In the genomic region with DNA sequence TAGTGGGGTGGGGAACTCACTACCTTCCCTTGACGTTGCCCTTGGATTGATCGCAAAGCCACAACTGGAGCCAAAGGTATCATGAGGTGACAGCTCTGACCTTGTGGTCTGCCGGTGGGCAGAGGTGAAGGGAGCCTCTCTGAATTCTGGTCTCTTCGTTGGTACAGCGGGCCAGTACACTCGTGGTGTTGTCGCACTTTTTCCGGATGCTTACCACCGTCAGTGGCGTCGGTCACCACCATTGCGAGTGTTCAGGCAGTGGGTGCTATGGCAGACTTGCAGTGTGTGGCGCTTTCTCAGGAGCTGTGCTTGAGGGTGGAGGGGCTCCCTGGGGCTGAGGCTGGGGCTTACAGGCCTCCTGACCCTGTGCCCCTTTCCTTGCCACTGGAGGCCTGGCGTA, we compare ENCODE assay signal across 18 cellular contexts. TPM values are rescaled to one million over a fixed set of nuclear protein-coding genes. Genes with fewer than 3 reads are reported as not detected.
DNase-seq lines count a peak whose midpoint lies in the region; ATAC-seq, FAIRE-seq and TF ChIP-seq lines count a peak whose summit lies in the region.
"Had no signal": no experiment of that assay in that cellular context is flagged by ENCODE, and none has a peak within 500 bp of the region (broad histone marks: within the 10 kb centered on the region; RNA-seq: fewer than 3 reads in every experiment).

No MANE protein-coding gene starts in this region.

- no peak overlapping the region for H3K9ac ChIP-seq in H1 (replicated peaks in 1 of 4; ENCODE audit: extremely low read depth in 1 of 4, low read depth in 3 of 4, low read length in 3 of 4)
- H3K9ac ChIP-seq: BLaER1, GM23248 had no signal

- H3K56ac ChIP-seq in H1 (replicated peaks; ENCODE audit: insufficient read length, low read depth, low read length) = no peak overlapping the region

- CTCF ChIA-PET in activated CD4-positive, alpha-beta T cell treated with anti-CD3 and anti-CD28 coated beads, Interleukin-2, amount 10 ng/mL, durations not matched to agents 7 days and 5 days (lab: Charles Lee) = interaction anchor here (0.6 to 1.1 kb wide), 3 partner anchors 9 to 353 kb away, joined by 3 read pairs; a partner anchor contains a TSS
- CTCF ChIA-PET in H1 (lab: Charles Lee; ENCODE audit: partially characterized antibody) = interaction anchor here (0.6 to 9.4 kb wide), 7 partner anchors 10 to 417 kb away, joined by 3 to 108 read pairs (median 4); a partner anchor contains a TSS

- no peaks in the 10 kb centered on the region for H3K79me1 ChIP-seq in H1 (ENCODE audit: low read depth, low read length)

- peaks cover 0 to 17% (median 10%) of the 10 kb centered on the region in 4 experiments; a peak in 6 of 7 replicates for H3K27me3 ChIP-seq in H1 (replicated peaks in 1 of 4; ENCODE audit: control insufficient read depth in 3 of 4, extremely low read depth in 1 of 4, insufficient read depth in 3 of 4, low read length in 3 of 4)
- H3K27me3 ChIP-seq: BLaER1 had no signal

- FAIRE-seq in H1 (lab: Jason Lieb, UNC) = no peak
- FAIRE-seq: A204.1, GM12892 had no signal

- intact Hi-C loops in activated CD4-positive, alpha-beta T cell treated with anti-CD3 and anti-CD28 coated beads, Interleukin-2, amount 10 ng/mL, durations not matched to agents 24 days and 14 days (cut with micrococcal nuclease) = loop anchor here (5.0 kb wide), 1 partner anchor 101 kb away; no protein-coding TSS in a partner anchor
- intact Hi-C loops in sciatic nerve (cut with DNase I) = loop anchor here (10.0 kb wide), 1 partner anchor 168 kb away; a partner anchor contains a TSS

- H3K9me3 ChIP-seq in H1 (ENCODE audit: insufficient read depth in 2 of 2, low read depth in 1 of 2, low read length in 1 of 2) = no peaks in the 10 kb centered on the region
- H3K9me3 ChIP-seq: BLaER1, Caco-2 had no signal

- H2BK12ac ChIP-seq in H1 (ENCODE audit: low read depth, low read length) = no peak overlapping the region

- no peak overlapping the region for H3K27ac ChIP-seq in H1 (ENCODE audit: low read depth, low read length)
- H3K27ac ChIP-seq: 22Rv1, BLaER1, C4-2B, GM23248 had no signal

- peaks cover 6% of the 10 kb centered on the region for H3K23me2 ChIP-seq in H1 (ENCODE audit: low read depth, low read length)

- H3K4ac ChIP-seq in H1 (replicated peaks; ENCODE audit: insufficient read length, low read depth, low read length) = no peak overlapping the region

- H2BK15ac ChIP-seq in H1 (ENCODE audit: low read length) = no peak overlapping the region

- no peak overlapping the region for H3K14ac ChIP-seq in H1 (ENCODE audit: insufficient read length)

- no peak overlapping the region for H2AFZ ChIP-seq in H1 (ENCODE audit: low read length)
- H2AFZ ChIP-seq: GM23248 had no signal

- no peak for TF ChIP-seq RAD21 in H1 (IDR thresholded peaks at IDR 0.05 in 1 of 2, conservative IDR thresholded peaks at IDR 0.05 in 1 of 2; ENCODE audit: low read depth in 2 of 2, low read length in 2 of 2)

- no peak overlapping the region for H2BK120ac ChIP-seq in H1 (replicated peaks; ENCODE audit: low read depth, low read length)

- no peak for TF ChIP-seq POLR2A in H1 (IDR thresholded peaks at IDR 0.05; ENCODE audit: control extremely low read depth in 1 of 2, low read depth in 2 of 2, low read length in 2 of 2)

- no peak for TF ChIP-seq CTCF in H1 (IDR thresholded peaks at IDR 0.05; ENCODE audit: control extremely low read depth in 1 of 3, insufficient read depth in 1 of 3, low read depth in 1 of 3, low read length in 3 of 3)

- ATAC-seq in sciatic nerve = no peak
- no peak for ATAC-seq in HG03378 (IDR thresholded peaks at IDR 0.05; ENCODE audit: unreplicated experiment)
- ATAC-seq: CD8-positive, alpha-beta T cell had no signal

- peaks cover 17% of the 10 kb centered on the region for H3K27me3 Mint-ChIP-seq in activated CD4-positive, alpha-beta T cell treated with anti-CD3 and anti-CD28 coated beads, Interleukin-2, amount 10 ng/mL, durations not matched to agents 24 days and 14 days
- peaks cover 11% of the 10 kb centered on the region for H3K27me3 Mint-ChIP-seq in activated CD4-positive, alpha-beta T cell treated with anti-CD3 and anti-CD28 coated beads, Interleukin-2, amount 10 ng/mL, durations not matched to agents 7 days and 5 days

- no peak overlapping the region for H3K18ac ChIP-seq in H1 (ENCODE audit: extremely low read depth, low read length)

- POLR2A ChIA-PET in activated CD4-positive, alpha-beta T cell treated with anti-CD3 and anti-CD28 coated beads, Interleukin-2, amount 10 ng/mL, durations not matched to agents 7 days and 5 days (lab: Charles Lee) = interaction anchor here (0.6 kb wide), 1 partner anchor 75 kb away, joined by 3 read pairs; no protein-coding TSS in a partner anchor
- POLR2A ChIA-PET in H1 (lab: Charles Lee; ENCODE audit: partially characterized antibody) = interaction anchor here (1.3 to 1.6 kb wide), 2 partner anchors 19 to 29 kb away, joined by 3 to 5 read pairs; a partner anchor contains a TSS

- peak; percentile 55 for DNase-seq in activated CD4-positive, alpha-beta T cell treated with anti-CD3 and anti-CD28 coated beads, Interleukin-2, amount 10 ng/mL, durations not matched to agents 24 days and 14 days
- no peak for DNase-seq in activated CD4-positive, alpha-beta T cell treated with anti-CD3 and anti-CD28 coated beads, Interleukin-2, amount 10 ng/mL, durations not matched to agents 7 days and 5 days
- no peak for DNase-seq in H1 (ENCODE audit: low read depth in 1 of 2, low spot score in 2 of 2)
- peak; percentile 51 for DNase-seq in sciatic nerve (ENCODE audit: low spot score)
- no peak for DNase-seq in hepatic stellate cell (ENCODE audit: low spot score)
- DNase-seq in NCI-H345 treated with DMSO at 0.1 percent for 48 hours (lab: John Stamatoyannopoulos, UW; ENCODE audit: unreplicated experiment) = no peak
- DNase-seq: CD8-positive, alpha-beta T cell had no signal

- no peaks in the 10 kb centered on the region for H3K36me3 ChIP-seq in H1 (ENCODE audit: control insufficient read depth in 2 of 4, insufficient read depth in 4 of 4, low read length in 3 of 4)
- H3K36me3 ChIP-seq: BLaER1 had no signal

- no peaks in the 10 kb centered on the region for H3K79me2 ChIP-seq in H1 (ENCODE audit: control insufficient read depth in 1 of 2, insufficient read depth in 2 of 2, low read length in 2 of 2)

- H4K5ac ChIP-seq in H1 (ENCODE audit: insufficient read length, low read depth, low read length) = no peak overlapping the region

- peaks cover under 1% of the 10 kb centered on the region for H3K36me3 Mint-ChIP-seq in activated CD4-positive, alpha-beta T cell treated with anti-CD3 and anti-CD28 coated beads, Interleukin-2, amount 10 ng/mL, durations not matched to agents 24 days and 14 days (ENCODE audit: low read depth)
- H3K36me3 Mint-ChIP-seq in activated CD4-positive, alpha-beta T cell treated with anti-CD3 and anti-CD28 coated beads, Interleukin-2, amount 10 ng/mL, durations not matched to agents 7 days and 5 days (ENCODE audit: low read depth) = no peaks in the 10 kb centered on the region
- H3K36me3 Mint-ChIP-seq: CD4-positive, CD25-positive, alpha-beta regulatory T cell had no signal

- H4K20me1 ChIP-seq in H1 (replicated peaks in 1 of 2; ENCODE audit: control insufficient read depth in 1 of 2, insufficient read depth in 2 of 2, low read length in 2 of 2) = no peaks in the 10 kb centered on the region
- H4K20me1 ChIP-seq: BLaER1 had no signal

- 91% methylated on average over 13 of the region's 14 CpGs; no CpG with 5 or more reads in 1 of the 2 experiments for whole genome bisulfite sequencing in H1 (ENCODE audit: extremely low coverage in 1 of 2, insufficient coverage in 1 of 2, insufficient read length in 1 of 2, insufficient replicate concordance in 2 of 2, low coverage in 1 of 2, low lambda C conversion rate in 2 of 2, missing lambda C conversion rate in 1 of 2), 2 experiments

- no peak overlapping the region for H2BK5ac ChIP-seq in H1 (ENCODE audit: low read depth, low read length)

- H3K4me2 ChIP-seq in H1 (ENCODE audit: insufficient read depth in 1 of 2, low read depth in 2 of 2, low read length in 2 of 2) = no peak overlapping the region
- H3K4me2 ChIP-seq: BLaER1 had no signal

- H3K23ac ChIP-seq in H1 (ENCODE audit: insufficient read length) = no peak overlapping the region

- H4K8ac ChIP-seq in H1 (ENCODE audit: extremely low read depth, insufficient read depth, low read length) = no peak overlapping the region

- no peak overlapping the region for H3K4me3 ChIP-seq in H1 (ENCODE audit: extremely low read depth in 1 of 4, insufficient read depth in 2 of 4, low read depth in 3 of 4, low read length in 4 of 4)
- H3K4me3 ChIP-seq: BLaER1, GM23248 had no signal

- no peak overlapping the region for H3K27ac Mint-ChIP-seq in activated CD4-positive, alpha-beta T cell treated with anti-CD3 and anti-CD28 coated beads, Interleukin-2, amount 10 ng/mL, durations not matched to agents 24 days and 14 days
- no peak overlapping the region for H3K27ac Mint-ChIP-seq in activated CD4-positive, alpha-beta T cell treated with anti-CD3 and anti-CD28 coated beads, Interleukin-2, amount 10 ng/mL, durations not matched to agents 7 days and 5 days
- H3K27ac Mint-ChIP-seq: B cell; CD4-positive, CD25-positive, alpha-beta regulatory T cell; CD8-positive, alpha-beta T cell; H9 had no signal

- H2AK5ac ChIP-seq in H1 (ENCODE audit: low read depth, low read length) = peak overlapping the region; percentile 86; the same call in 1 of the 2 replicates

- H3K4me3 Mint-ChIP-seq in activated CD4-positive, alpha-beta T cell treated with anti-CD3 and anti-CD28 coated beads, Interleukin-2, amount 10 ng/mL, durations not matched to agents 24 days and 14 days = no peak overlapping the region
- H3K4me3 Mint-ChIP-seq in activated CD4-positive, alpha-beta T cell treated with anti-CD3 and anti-CD28 coated beads, Interleukin-2, amount 10 ng/mL, durations not matched to agents 7 days and 5 days = no peak overlapping the region
- H3K4me3 Mint-ChIP-seq: B cell; CD4-positive, CD25-positive, alpha-beta regulatory T cell; CD8-positive, alpha-beta T cell; H9 had no signal

- H2BK20ac ChIP-seq in H1 (ENCODE audit: low read length) = no peak overlapping the region

- peaks cover 5% of the 10 kb centered on the region for H3K4me1 Mint-ChIP-seq in activated CD4-positive, alpha-beta T cell treated with anti-CD3 and anti-CD28 coated beads, Interleukin-2, amount 10 ng/mL, durations not matched to agents 24 days and 14 days
- peaks cover 19% of the 10 kb centered on the region for H3K4me1 Mint-ChIP-seq in activated CD4-positive, alpha-beta T cell treated with anti-CD3 and anti-CD28 coated beads, Interleukin-2, amount 10 ng/mL, durations not matched to agents 7 days and 5 days

- H3K9me3 Mint-ChIP-seq in activated CD4-positive, alpha-beta T cell treated with anti-CD3 and anti-CD28 coated beads, Interleukin-2, amount 10 ng/mL, durations not matched to agents 24 days and 14 days = no peaks in the 10 kb centered on the region
- H3K9me3 Mint-ChIP-seq in activated CD4-positive, alpha-beta T cell treated with anti-CD3 and anti-CD28 coated beads, Interleukin-2, amount 10 ng/mL, durations not matched to agents 7 days and 5 days = no peaks in the 10 kb centered on the region
- H3K9me3 Mint-ChIP-seq: CD8-positive, alpha-beta T cell; H9 had no signal

- H4K91ac ChIP-seq in H1 (replicated peaks; ENCODE audit: insufficient read length, low read length) = no peak overlapping the region

- H3K4me1 ChIP-seq in H1 (replicated peaks in 1 of 4; ENCODE audit: control insufficient read depth in 3 of 4, insufficient read depth in 4 of 4, low read length in 3 of 4) = peaks cover 0 to 3% (median 2%) of the 10 kb centered on the region in 4 experiments; a peak in 1 of 7 replicates

- TF ChIP-seq EP300 in H1 (IDR thresholded peaks at IDR 0.05; ENCODE audit: borderline replicate concordance in 1 of 2, low read depth in 2 of 2, low read length in 2 of 2) = no peak

RNA-seq across cellular contexts. Expression of a gene that starts 5.2 kb away (rescaled TPM):
- total RNA-seq in activated CD4-positive, alpha-beta T cell treated with anti-CD3 and anti-CD28 coated beads, Interleukin-2, amount 10 ng/mL, durations not matched to agents 24 days and 14 days = 100 and 106 TPM in 2 replicates
- 10 to 100 TPM; 34.8 to 35.4 TPM for total RNA-seq in activated CD4-positive, alpha-beta T cell treated with anti-CD3 and anti-CD28 coated beads, Interleukin-2, amount 10 ng/mL, durations not matched to agents 7 days and 5 days
- total RNA-seq in H1 (2021; fragmentation: NEBNext Ultra II Directional; extraction: Animal tissue kit (Norgen Biotek cat#: 25700)) = 39.9 and 43.0 TPM in 2 replicates
- 10.5 and 13.5 TPM in 2 replicates for polyA plus RNA-seq in H1 (2011; rRNA removed)
- 20.7 TPM for polyA plus RNA-seq in H1 (2011; cell fraction: cytosol; rRNA removed)
- 6.1 TPM for polyA plus RNA-seq in H1 (2011; cell fraction: nucleus; rRNA removed)
- 34.0 to 43.0 TPM (median 35.5 TPM) in 4 replicates for polyA plus RNA-seq in H1 (2012, experiment 1 of 2)
- polyA plus RNA-seq in H1 (2012, experiment 2 of 2) = 12.5 TPM
- 18.9 TPM for polyA plus RNA-seq in H1 (2013, experiment 1 of 2)
- polyA plus RNA-seq in H1 (2013, experiment 2 of 2) = 19.9 TPM
- 12.4 TPM in 2 replicates for polyA minus RNA-seq in H1 (2011; rRNA and poly(A)+ RNA removed)
- polyA minus RNA-seq in H1 (2011; cell fraction: cytosol; rRNA and poly(A)+ RNA removed) = 7.8 TPM
- polyA minus RNA-seq in H1 (2011; cell fraction: nucleus; rRNA and poly(A)+ RNA removed) = 11.3 TPM
- total RNA-seq in sciatic nerve = 20.6 TPM

RNA-seq across cellular contexts. Expression of a gene that starts 29.9 kb away (rescaled TPM):
- 12.9 and 13.3 TPM in 2 replicates for total RNA-seq in activated CD4-positive, alpha-beta T cell treated with anti-CD3 and anti-CD28 coated beads, Interleukin-2, amount 10 ng/mL, durations not matched to agents 24 days and 14 days
- total RNA-seq in activated CD4-positive, alpha-beta T cell treated with anti-CD3 and anti-CD28 coated beads, Interleukin-2, amount 10 ng/mL, durations not matched to agents 7 days and 5 days = 10 to 100 TPM; 25.5 to 26.1 TPM
- 12.1 and 12.3 TPM in 2 replicates for total RNA-seq in H1 (2021; fragmentation: NEBNext Ultra II Directional; extraction: Animal tissue kit (Norgen Biotek cat#: 25700))
- polyA plus RNA-seq in H1 (2011; rRNA removed) = 5.7 and 6.5 TPM in 2 replicates
- polyA plus RNA-seq in H1 (2011; cell fraction: cytosol; rRNA removed) = 5.1 TPM
- polyA plus RNA-seq in H1 (2011; cell fraction: nucleus; rRNA removed) = 8.2 TPM
- 7.6 to 10.1 TPM (median 8.7 TPM) in 4 replicates for polyA plus RNA-seq in H1 (2012, experiment 1 of 2)
- 5.6 TPM for polyA plus RNA-seq in H1 (2012, experiment 2 of 2)
- 6.1 TPM for polyA plus RNA-seq in H1 (2013, experiment 1 of 2)
- 6.0 TPM for polyA plus RNA-seq in H1 (2013, experiment 2 of 2)
- polyA minus RNA-seq in H1 (2011; rRNA and poly(A)+ RNA removed) = 3.7 and 5.2 TPM in 2 replicates
- polyA minus RNA-seq in H1 (2011; cell fraction: cytosol; rRNA and poly(A)+ RNA removed) = 4.4 TPM
- polyA minus RNA-seq in H1 (2011; cell fraction: nucleus; rRNA and poly(A)+ RNA removed) = 5.3 TPM
- 14.8 TPM for total RNA-seq in sciatic nerve

Comparison
In these comparisons a context has a peak if more than half of its experiments do, and no peak if none do; other contexts are left out.
1. DNase-seq: peak in activated CD4-positive, alpha-beta T cell treated with anti-CD3 and anti-CD28 coated beads, Interleukin-2, amount 10 ng/mL, durations not matched to agents 24 days and 14 days (single experiment) and sciatic nerve (single experiment); none in activated CD4-positive, alpha-beta T cell treated with anti-CD3 and anti-CD28 coated beads, Interleukin-2, amount 10 ng/mL, durations not matched to agents 7 days and 5 days (single experiment), H1 (0 of 2), hepatic stellate cell (single experiment) and NCI-H345 treated with DMSO at 0.1 percent for 48 hours (single experiment).